1 cellular context compared by ENCODE assay signal in the genomic region with DNA sequence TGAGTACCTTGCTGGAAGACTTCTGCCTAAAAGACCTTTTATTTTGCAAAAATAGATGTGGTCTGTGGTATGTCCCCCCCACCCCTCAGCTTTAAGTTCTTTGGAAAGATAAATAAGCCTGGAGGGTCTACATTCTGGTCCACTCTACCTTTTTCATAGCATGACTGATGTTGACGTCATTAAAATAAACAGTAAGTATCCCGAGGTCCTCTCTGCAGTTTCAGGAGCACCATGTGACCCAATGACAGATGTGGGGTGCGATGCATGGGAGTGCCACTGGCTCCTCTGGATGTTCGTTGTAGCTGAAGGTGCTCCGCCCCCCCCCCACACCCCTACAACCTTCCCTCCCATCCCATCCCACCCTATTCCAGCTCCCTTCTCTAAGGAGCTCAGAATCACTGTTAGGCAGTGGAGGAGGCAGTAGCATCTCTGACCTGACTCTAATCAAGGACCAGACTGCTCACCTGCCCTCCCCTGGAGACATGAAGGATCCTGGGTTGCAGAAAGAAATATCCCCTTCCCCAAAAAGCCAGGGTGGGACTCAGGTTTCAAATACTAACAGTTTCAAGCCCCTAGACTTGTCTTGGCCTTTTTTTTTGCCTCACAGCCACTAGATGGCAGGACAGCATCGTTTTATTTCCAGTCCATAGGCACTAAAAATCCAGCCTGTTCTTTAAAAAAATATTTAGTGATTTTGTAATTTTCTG.
TF ChIP-seq lines count a peak whose summit lies in the region.

No MANE protein-coding gene starts in this region.

TF ChIP-seq in K562, 482 proteins besides CTCF, POLR2A, EP300 and RAD21:
- TF ChIP-seq FOSL1 (tag; conservative IDR thresholded peaks at IDR 0.05) (no peak), SMC3 (conservative IDR thresholded peaks at IDR 0.05; ENCODE audit: insufficient read depth, low read depth, low read length) (0 out of 2 replicates have a peak, but pooled peaks have one; percentile 31), HDAC8 (tag; IDR thresholded peaks at IDR 0.05) (no peak), MCM3 (IDR thresholded peaks at IDR 0.05) (no peak), SNRNP70 (optimal IDR thresholded peaks at IDR 0.05; ENCODE audit: low read depth, low read length) (no peak), RBM17 (IDR thresholded peaks at IDR 0.05; ENCODE audit: borderline replicate concordance, low read depth, low read length) (no peak)
- TF ChIP-seq, protein P1, sequence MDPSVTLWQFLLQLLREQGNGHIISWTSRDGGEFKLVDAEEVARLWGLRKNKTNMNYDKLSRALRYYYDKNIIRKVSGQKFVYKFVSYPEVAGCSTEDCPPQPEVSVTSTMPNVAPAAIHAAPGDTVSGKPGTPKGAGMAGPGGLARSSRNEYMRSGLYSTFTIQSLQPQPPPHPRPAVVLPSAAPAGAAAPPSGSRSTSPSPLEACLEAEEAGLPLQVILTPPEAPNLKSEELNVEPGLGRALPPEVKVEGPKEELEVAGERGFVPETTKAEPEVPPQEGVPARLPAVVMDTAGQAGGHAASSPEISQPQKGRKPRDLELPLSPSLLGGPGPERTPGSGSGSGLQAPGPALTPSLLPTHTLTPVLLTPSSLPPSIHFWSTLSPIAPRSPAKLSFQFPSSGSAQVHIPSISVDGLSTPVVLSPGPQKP (CRISPR knock-in tag; IDR thresholded peaks at IDR 0.05), result no peak
- TF ChIP-seq, protein P2, sequence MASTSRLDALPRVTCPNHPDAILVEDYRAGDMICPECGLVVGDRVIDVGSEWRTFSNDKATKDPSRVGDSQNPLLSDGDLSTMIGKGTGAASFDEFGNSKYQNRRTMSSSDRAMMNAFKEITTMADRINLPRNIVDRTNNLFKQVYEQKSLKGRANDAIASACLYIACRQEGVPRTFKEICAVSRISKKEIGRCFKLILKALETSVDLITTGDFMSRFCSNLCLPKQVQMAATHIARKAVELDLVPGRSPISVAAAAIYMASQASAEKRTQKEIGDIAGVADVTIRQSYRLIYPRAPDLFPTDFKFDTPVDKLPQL (IDR thresholded peaks at IDR 0.05; ENCODE audit: extremely low read depth, insufficient read length), result no peak
